25 cellular contexts compared by ENCODE assay signal in the genomic region with DNA sequence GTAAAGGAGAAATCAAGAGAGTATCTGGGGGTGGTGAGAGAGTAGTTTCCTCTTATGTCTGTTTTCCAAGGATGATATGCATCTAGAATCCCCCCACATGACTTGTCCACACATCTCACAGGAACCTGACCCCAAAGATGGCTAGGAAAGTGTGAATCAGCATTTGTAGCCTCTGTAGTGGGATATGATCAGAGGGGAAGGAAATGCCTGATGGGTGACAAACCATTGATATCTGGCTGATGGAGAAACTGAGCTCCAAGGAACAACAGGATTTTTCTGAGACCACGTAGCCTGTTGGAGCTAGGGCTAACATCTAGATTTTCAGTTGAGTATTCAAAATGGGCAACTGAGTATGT.
A peak's percentile ranks its signal among the peaks of the same experiment; 100 is the strongest.
DNase-seq lines count a peak whose midpoint lies in the region; ATAC-seq and TF ChIP-seq lines count a peak whose summit lies in the region.
"Had no signal": no experiment of that assay in that cellular context is flagged by ENCODE, and none has a peak within 500 bp of the region (broad histone marks: within the 10 kb centered on the region; RNA-seq: fewer than 3 reads in every experiment).

No MANE protein-coding gene starts in this region.

- CTCF ChIA-PET in RWPE1 (lab: Yijun Ruan, JAX) = interaction anchor here (0.6 kb wide), 1 partner anchor 71 kb away, joined by 4 read pairs; no protein-coding TSS in a partner anchor

- no peak overlapping the region for H3K27ac ChIP-seq in RWPE1
- H3K27ac ChIP-seq: body of pancreas, left ventricle myocardium inferior, spleen, tibial artery had no signal

- TF ChIP-seq CTCF in fibroblast of mammary gland (conservative IDR thresholded peaks at IDR 0.05; ENCODE audit: control insufficient read depth, insufficient read depth, low read depth, low read length) (no peak), RWPE1 (conservative IDR thresholded peaks at IDR 0.05; ENCODE audit: low read depth) (no peak)

- no peak overlapping the region for H3K4me3 ChIP-seq in fibroblast of mammary gland (ENCODE audit: control insufficient read depth, low read depth, low read length)
- H3K4me3 ChIP-seq in skeletal muscle cell (ENCODE audit: low read depth, low read length) = no peak overlapping the region
- H3K4me3 ChIP-seq: body of pancreas, left ventricle myocardium inferior, spleen, tibial artery had no signal

- POLR2A ChIA-PET in RWPE1 (lab: Yijun Ruan, JAX; ENCODE audit: low non-redundant PET) = no interaction called here

- ATAC-seq in HG03025 (IDR thresholded peaks at IDR 0.05; ENCODE audit: low FRiP score, unreplicated experiment) = no peak
- ATAC-seq: body of pancreas; naive thymus-derived CD8-positive, alpha-beta T cell had no signal

- DNase-seq in HCEC 1CT (peak; percentile 53), RPMI7951 (ENCODE audit: low read depth) (peak; percentile 41), fibroblast of mammary gland (ENCODE audit: low read depth) (peak; percentile 51), skeletal muscle cell (ENCODE audit: low read depth) (peak; percentile 32), DMS153 treated with DMSO at 0.1 percent for 48 hours (lab: John Stamatoyannopoulos, UW; ENCODE audit: unreplicated experiment) (no peak), RWPE1 (ENCODE audit: low spot score) (no peak)
- DNase-seq: activated CD4-positive, alpha-beta T cell treated with anti-CD3 and anti-CD28 coated beads, Interleukin-2, amount 10 ng/mL, durations not matched to agents 7 days and 5 days; activated gamma-delta T cell; activated naive CD8-positive, alpha-beta T cell treated with anti-CD3 and anti-CD28 coated beads, Interleukin-2, amount 10 ng/mL, durations not matched to agents 7 days and 5 days; activated T-cell treated with anti-CD3 and anti-CD28 coated beads, Interleukin-2, amount 50 U/mL, for 24 hours; body of pancreas; C1 segment of cervical spinal cord; COR-L47; DMS79; effector memory CD4-positive, alpha-beta T cell; left ventricle myocardium inferior; naive thymus-derived CD8-positive, alpha-beta T cell; NCI-H1092 treated with DMSO at 0.1 percent for 48 hours; NCI-H187 treated with DMSO at 0.1 percent for 48 hours; NCI-H526 treated with DMSO at 0.1 percent for 48 hours; SIG-M5; spleen; T1000; tibial artery had no signal

Comparison
In these comparisons a context has a peak if more than half of its experiments do, and no peak if none do; other contexts are left out.
1. DNase-seq: peak in HCEC 1CT (single experiment), RPMI7951 (single experiment), fibroblast of mammary gland (single experiment) and skeletal muscle cell (single experiment); none in DMS153 treated with DMSO at 0.1 percent for 48 hours (single experiment) and RWPE1 (single experiment).